ENCODE assay signal across 8 cellular contexts in genomic region chr2:20449501-20450200, GRCh38. TPM values are rescaled to one million over a fixed set of nuclear protein-coding genes. Genes with fewer than 3 reads are reported as not detected.
A peak's percentile ranks its signal among the peaks of the same experiment; 100 is the strongest.
DNase-seq lines count a peak whose midpoint lies in the region; ATAC-seq, FAIRE-seq and TF ChIP-seq lines count a peak whose summit lies in the region.

No MANE protein-coding gene starts in this region.

- 57 to 73% (median 68%) methylated on average over 7 of the region's 7 CpGs for WGBS in small intestine, 3 donors

- no peaks in the 10 kb centered on the region for H3K4me1 ChIP-seq in small intestine (ENCODE audit: control insufficient read depth in 2 of 2, insufficient read depth in 1 of 2, low read depth in 1 of 2, low read length in 1 of 2)

- peaks cover 4% of the 10 kb centered on the region for H3K27me3 Mint-ChIP-seq in progenitor cell of endocrine pancreas

- no peaks in the 10 kb centered on the region for H3K9me3 ChIP-seq in small intestine (ENCODE audit: control insufficient read depth, low read depth)

- peak overlapping the region; percentile 91 for H3K4me3 Mint-ChIP-seq in progenitor cell of endocrine pancreas (ENCODE audit: low read depth)

- intact Hi-C loops in left colon (cut with DNase I, micrococcal nuclease) = loop anchor here in 1 of 2 donors (10.0 kb wide), 1 partner anchor 195 kb away; no protein-coding TSS in a partner anchor

- no peaks in the 10 kb centered on the region for H3K9me3 Mint-ChIP-seq in progenitor cell of endocrine pancreas (ENCODE audit: low read depth)

- no peaks in the 10 kb centered on the region for H3K36me3 ChIP-seq in small intestine (ENCODE audit: control insufficient read depth in 2 of 2, insufficient read depth in 2 of 2, low read length in 2 of 2)

- DNase-seq in Caki2 (ENCODE audit: low read depth) (peak; percentile 19), fibroblast of the aortic adventitia (ENCODE audit: low read depth) (peak; percentile 60), progenitor cell of endocrine pancreas (ENCODE audit: low spot score, unreplicated experiment) (no peak), KG1 (lab: John Stamatoyannopoulos, UW) (no peak), small intestine (no peak), left colon (no peak)

- H3K4me3 ChIP-seq in fibroblast of the aortic adventitia (ENCODE audit: low read depth, low read length) (peak overlapping the region; percentile 93), small intestine (ENCODE audit: low read depth in 1 of 2, low read length in 2 of 2) (no peak overlapping the region)

- no peak for FAIRE-seq in small intestine (lab: Jason Lieb, UNC)

- H3K27ac Mint-ChIP-seq in progenitor cell of endocrine pancreas = peak overlapping the region; percentile 94

- H3K27ac ChIP-seq in small intestine (ENCODE audit: low read depth in 1 of 2, low read length in 1 of 2) = peak overlapping the region in 1 of 2 donors; percentile 81

- peak; percentile 12 for TF ChIP-seq CTCF in fibroblast of the aortic adventitia (IDR thresholded peaks at IDR 0.05; ENCODE audit: insufficient read depth, low read length)
- TF ChIP-seq CTCF in progenitor cell of endocrine pancreas (IDR thresholded peaks at IDR 0.05; ENCODE audit: unreplicated experiment) = no peak

- H3K27me3 ChIP-seq in small intestine (ENCODE audit: control insufficient read depth in 2 of 2, insufficient read depth in 2 of 2, low read length in 2 of 2) = no peaks in the 10 kb centered on the region

- peaks cover 2% of the 10 kb centered on the region for H3K36me3 Mint-ChIP-seq in progenitor cell of endocrine pancreas (ENCODE audit: insufficient read depth)

- in situ Hi-C loops in Caki2 (cut with HindIII; ENCODE audit: low pct_unique_long_range_greater_than_20kb, low sequenced_read_pairs) = loop anchor here (25.0 kb wide), 1 partner anchor 188 kb away; no protein-coding TSS in a partner anchor

- ATAC-seq in SK-N-SH treated with all-trans-retinoic acid at 6 μM for 48 hours = no peak
- ATAC-seq in left colon = no peak
- no peak for ATAC-seq in HG03097 (IDR thresholded peaks at IDR 0.05; ENCODE audit: low FRiP score, unreplicated experiment)

- peaks cover 34% of the 10 kb centered on the region for H3K4me1 Mint-ChIP-seq in progenitor cell of endocrine pancreas (ENCODE audit: low read depth)

TF ChIP-seq in SK-N-SH treated with all-trans-retinoic acid at 6 μM for 48 hours, 23 proteins besides CTCF, POLR2A, EP300 and RAD21:
- TF ChIP-seq PATZ1 (CRISPR knock-in tag; IDR thresholded peaks at IDR 0.05; ENCODE audit: borderline replicate concordance) (peak; percentile 25; the same call in 1 of the 2 replicates), ZFP30 (CRISPR knock-in tag; IDR thresholded peaks at IDR 0.05) (0 out of 2 replicates have a peak, but pooled peaks have one; percentile 26), ZNF565 (CRISPR knock-in tag; conservative IDR thresholded peaks at IDR 0.05; ENCODE audit: low read depth) (peak; percentile 81; the same call in 1 of the 2 replicates), CREB5 (CRISPR knock-in tag; IDR thresholded peaks at IDR 0.05; ENCODE audit: low read depth) (peak; percentile 78), ZC3H10 (CRISPR knock-in tag; IDR thresholded peaks at IDR 0.05) (no peak), RARB (CRISPR knock-in tag; IDR thresholded peaks at IDR 0.05) (peak; percentile 7; the same call in 1 of the 2 replicates)

RNA-seq across cellular contexts. Expression of gene RHOB, which starts 2.8 kb away (rescaled TPM):
- total RNA-seq in Caki2 (2014; rRNA removed; shearing (Covaris generic); ENCODE audit: low replicate concordance) = 151 and 158 TPM in 2 replicates
- 40.5 and 82.0 TPM in 2 replicates for total RNA-seq in fibroblast of the aortic adventitia (ENCODE audit: low replicate concordance)
- 140 and 148 TPM in 2 replicates for total RNA-seq in progenitor cell of endocrine pancreas
- 100 to 1,000 TPM in 1 of 3 donors, 10 to 100 TPM in 2; 17.7 to 246 (median 25.4) TPM for polyA plus RNA-seq in small intestine
- total RNA-seq in left colon = 100 to 1,000 TPM; 141 to 332 TPM

Comparison
In these comparisons a context has a peak if more than half of its experiments do, and no peak if none do; other contexts are left out.
1. DNase-seq: peak in Caki2 (single experiment) and fibroblast of the aortic adventitia (single experiment); none in progenitor cell of endocrine pancreas (single experiment), KG1 (single experiment), small intestine (single experiment) and left colon (0 of 2).